ENCODE assay signal across 22 cellular contexts in the genomic region with DNA sequence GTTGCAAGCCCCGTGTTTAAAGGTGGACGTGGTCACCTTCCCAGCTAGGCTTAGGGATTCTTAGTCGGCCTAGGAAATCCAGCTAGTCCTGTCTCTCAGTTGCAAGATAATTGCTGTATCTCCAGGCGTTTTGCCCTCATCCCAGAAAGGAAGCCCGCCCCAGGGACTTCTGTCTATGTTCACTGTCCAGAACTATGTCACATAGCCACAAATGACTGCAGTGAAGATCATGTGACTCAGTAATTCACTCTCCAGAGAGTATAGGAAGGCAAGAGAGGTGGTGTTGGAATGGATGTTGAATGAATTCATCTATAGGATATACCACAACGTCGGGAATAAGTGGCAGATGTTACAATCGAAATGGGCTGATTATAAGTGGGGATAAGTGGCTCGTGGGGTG. TPM values are rescaled to one million over a fixed set of nuclear protein-coding genes. Genes with fewer than 3 reads are reported as not detected.
DNase-seq lines count a peak whose midpoint lies in the region; ATAC-seq and TF ChIP-seq lines count a peak whose summit lies in the region.
"Had no signal": no experiment of that assay in that cellular context is flagged by ENCODE, and none has a peak within 500 bp of the region (broad histone marks: within the 10 kb centered on the region; RNA-seq: fewer than 3 reads in every experiment).

No MANE protein-coding gene starts in this region.

- DNase-seq in MCF 10A (ENCODE audit: unreplicated experiment) (no peak), mammary epithelial cell (no peak), NCI-H82 (lab: John Stamatoyannopoulos, UW) (peak; percentile 66), WERI-Rb-1 (no peak), type B pancreatic cell (ENCODE audit: extremely low spot score, unreplicated experiment) (no peak), OCI-LY7 (ENCODE audit: low spot score) (no peak), NCI-H146 treated with DMSO at 0.1 percent for 48 hours (lab: John Stamatoyannopoulos, UW; ENCODE audit: unreplicated experiment) (no peak)
- DNase-seq: 8988T; CD4-positive, alpha-beta memory T cell; DMS153; DMS79; GF-D8 had no signal

- H4K20me1 ChIP-seq in mammary epithelial cell (ENCODE audit: insufficient read depth, low read length) (no peaks in the 10 kb centered on the region), OCI-LY7 (ENCODE audit: insufficient read depth, low read length) (no peaks in the 10 kb centered on the region)
- H4K20me1 ChIP-seq: BLaER1 had no signal

- no peak overlapping the region for H3K4me2 ChIP-seq in mammary epithelial cell (ENCODE audit: insufficient read depth, low read depth, low read length)
- no peak overlapping the region for H3K4me2 ChIP-seq in OCI-LY7 (ENCODE audit: low read length)
- H3K4me2 ChIP-seq: BLaER1 had no signal

- H3K9ac ChIP-seq in mammary epithelial cell (ENCODE audit: insufficient read depth, low read length) = no peak overlapping the region
- H3K9ac ChIP-seq: BLaER1 had no signal

- H3K4me1 ChIP-seq in mammary epithelial cell (ENCODE audit: insufficient read depth, low read length) = no peaks in the 10 kb centered on the region
- no peaks in the 10 kb centered on the region for H3K4me1 ChIP-seq in OCI-LY7 (ENCODE audit: insufficient read depth, low read length, poor library complexity, severe bottlenecking)
- H3K4me1 ChIP-seq: BLaER1, HAP-1 had no signal

- H3K4me1 Mint-ChIP-seq in MCF 10A (ENCODE audit: insufficient read depth, unreplicated experiment) = no peaks in the 10 kb centered on the region
- no peaks in the 10 kb centered on the region for H3K4me1 Mint-ChIP-seq in type B pancreatic cell (ENCODE audit: unreplicated experiment)
- H3K4me1 Mint-ChIP-seq: CD14-positive monocyte; CD4-positive, alpha-beta memory T cell had no signal

- H3K79me2 ChIP-seq in mammary epithelial cell (ENCODE audit: insufficient read depth, low read length) = no peaks in the 10 kb centered on the region
- no peaks in the 10 kb centered on the region for H3K79me2 ChIP-seq in OCI-LY7 (ENCODE audit: insufficient read depth, low read depth, low read length)

- no peak overlapping the region for H2AFZ ChIP-seq in mammary epithelial cell (ENCODE audit: low read depth, low read length)
- no peak overlapping the region for H2AFZ ChIP-seq in OCI-LY7 (ENCODE audit: low read length)

- H3K27ac Mint-ChIP-seq in MCF 10A (ENCODE audit: low read depth, unreplicated experiment) (peak overlapping the region; percentile 8), type B pancreatic cell (peak overlapping the region; percentile 33)
- H3K27ac Mint-ChIP-seq: CD4-positive, alpha-beta memory T cell had no signal

- H3K4me3 Mint-ChIP-seq in MCF 10A (ENCODE audit: unreplicated experiment) = no peak overlapping the region
- H3K4me3 Mint-ChIP-seq in type B pancreatic cell = no peak overlapping the region
- H3K4me3 Mint-ChIP-seq: CD14-positive monocyte; CD4-positive, alpha-beta memory T cell had no signal

- H3K9me2 ChIP-seq in OCI-LY7 (ENCODE audit: insufficient read depth, low read length) = no peaks in the 10 kb centered on the region

- BruUV-seq in MCF 10A (replicated peaks; lab: Mats Ljungman, UMichigan) (no TSS peak), mammary epithelial cell (replicated peaks; lab: Mats Ljungman, UMichigan) (no TSS peak), OCI-LY7 (replicated peaks; lab: Mats Ljungman, UMichigan) (no TSS peak)

- no peak overlapping the region for H3K4me3 ChIP-seq in mammary epithelial cell (replicated peaks in 1 of 3; ENCODE audit: insufficient read depth in 1 of 3, low read depth in 2 of 3, low read length in 3 of 3)
- no peak overlapping the region for H3K4me3 ChIP-seq in WERI-Rb-1 (ENCODE audit: low read depth, low read length)
- no peak overlapping the region for H3K4me3 ChIP-seq in OCI-LY7 (ENCODE audit: low read depth, low read length, poor library complexity, severe bottlenecking)
- H3K4me3 ChIP-seq: BLaER1, HAP-1 had no signal

- CTCF ChIA-PET in MCF 10A (lab: Yijun Ruan, JAX) (interaction anchor here (0.6 to 1.3 kb wide), 3 partner anchors 11 to 79 kb away, joined by 3 to 4 read pairs (median 4); no protein-coding TSS in a partner anchor), mammary epithelial cell (lab: Charles Lee; ENCODE audit: low non-redundant PET) (no interaction called here), OCI-LY7 (lab: Charles Lee; ENCODE audit: unreplicated experiment) (no interaction called here)

- dilution Hi-C loops in mammary epithelial cell (cut with HindIII; ENCODE audit: low sequenced_read_pairs) = no loop called here

- no peaks in the 10 kb centered on the region for H3K36me3 ChIP-seq in mammary epithelial cell (ENCODE audit: insufficient read depth, low read length)
- H3K36me3 ChIP-seq in WERI-Rb-1 = no peaks in the 10 kb centered on the region
- H3K36me3 ChIP-seq in OCI-LY7 (ENCODE audit: insufficient read depth, low read length) = no peaks in the 10 kb centered on the region
- H3K36me3 ChIP-seq: BLaER1, HAP-1 had no signal

- peaks cover 10% of the 10 kb centered on the region for H3K36me3 Mint-ChIP-seq in MCF 10A (ENCODE audit: insufficient read depth, unreplicated experiment)
- H3K36me3 Mint-ChIP-seq in type B pancreatic cell = peaks cover 3% of the 10 kb centered on the region

- no peak for ATAC-seq in HG02571 (IDR thresholded peaks at IDR 0.05; ENCODE audit: unreplicated experiment)

- in situ Hi-C loops in mammary epithelial cell (cut with MboI; ENCODE audit: low sequenced_read_pairs in 2 of 2) = no loop called here

- POLR2A ChIA-PET in MCF 10A (lab: Yijun Ruan, JAX) = interaction anchor here (0.8 kb wide), 1 partner anchor 30 kb away, joined by 3 read pairs; no protein-coding TSS in a partner anchor
- POLR2A ChIA-PET in OCI-LY7 (lab: Charles Lee) = no interaction called here

- H3K27me3 ChIP-seq in mammary epithelial cell (ENCODE audit: insufficient read depth, low read length) (no peaks in the 10 kb centered on the region), WERI-Rb-1 (ENCODE audit: insufficient read depth, low read depth, severe bottlenecking) (no peaks in the 10 kb centered on the region)
- H3K27me3 ChIP-seq: BLaER1 had no signal

- no peaks in the 10 kb centered on the region for H3K27me3 Mint-ChIP-seq in MCF 10A (ENCODE audit: insufficient read depth, unreplicated experiment)
- H3K27me3 Mint-ChIP-seq in type B pancreatic cell = no peaks in the 10 kb centered on the region
- H3K27me3 Mint-ChIP-seq: CD4-positive, alpha-beta memory T cell had no signal

- no peak for TF ChIP-seq CTCF in MCF 10A (IDR thresholded peaks at IDR 0.05; ENCODE audit: unreplicated experiment)
- no peak for TF ChIP-seq CTCF in mammary epithelial cell (conservative IDR thresholded peaks at IDR 0.05 in 1 of 2, IDR thresholded peaks at IDR 0.05 in 1 of 2; ENCODE audit: extremely low read depth in 1 of 2, insufficient read depth in 1 of 2, low read depth in 1 of 2, low read length in 2 of 2)
- no peak for TF ChIP-seq CTCF in WERI-Rb-1 (IDR thresholded peaks at IDR 0.05; ENCODE audit: low read depth, low read length)
- TF ChIP-seq CTCF in type B pancreatic cell (conservative IDR thresholded peaks at IDR 0.05) = no peak
- no peak for TF ChIP-seq CTCF in OCI-LY7 (conservative IDR thresholded peaks at IDR 0.05; ENCODE audit: low read length)

- 63% methylated on average over 9 of the region's 9 CpGs for WGBS in mammary epithelial cell (ENCODE audit: low coverage, missing lambda C conversion rate)

- H3K27ac ChIP-seq in mammary epithelial cell (ENCODE audit: insufficient read depth, low read depth, low read length) (no peak overlapping the region), WERI-Rb-1 (peak overlapping the region; percentile 26), OCI-LY7 (ENCODE audit: low read depth, low read length, poor library complexity, severe bottlenecking) (no peak overlapping the region)
- H3K27ac ChIP-seq: BLaER1, HL-60 had no signal

- intact Hi-C loops in MCF 10A (cut with micrococcal nuclease) = no loop called here
- intact Hi-C loops in mammary epithelial cell (cut with micrococcal nuclease) = no loop called here
- intact Hi-C loops in OCI-LY7 (cut with micrococcal nuclease; ENCODE audit: unreplicated experiment) = no loop called here

- H3K9me3 Mint-ChIP-seq in MCF 10A (ENCODE audit: unreplicated experiment) = no peaks in the 10 kb centered on the region
- no peaks in the 10 kb centered on the region for H3K9me3 Mint-ChIP-seq in type B pancreatic cell
- H3K9me3 Mint-ChIP-seq: CD4-positive, alpha-beta memory T cell had no signal

- H3K9me3 ChIP-seq in mammary epithelial cell (replicated peaks; ENCODE audit: insufficient read depth, low read length) (no peaks in the 10 kb centered on the region), WERI-Rb-1 (ENCODE audit: severe bottlenecking) (no peaks in the 10 kb centered on the region), OCI-LY7 (ENCODE audit: low read length) (no peaks in the 10 kb centered on the region)
- H3K9me3 ChIP-seq: BLaER1, HAP-1 had no signal

RNA-seq across cellular contexts. Expression of a gene that starts 0.3 kb away (rescaled TPM):
- not detected in 2 replicates for total RNA-seq in MCF 10A (2022)
- not detected for total RNA-seq in mammary epithelial cell
- not detected for polyA plus RNA-seq in mammary epithelial cell
- 4.5 TPM for polyA minus RNA-seq in mammary epithelial cell
- total RNA-seq in type B pancreatic cell (ENCODE audit: low replicate concordance) = 0.12 and 1.2 TPM in 2 replicates
- not detected in 2 replicates for total RNA-seq in OCI-LY7 (2014; rRNA removed; shearing (Covaris generic))
- total RNA-seq in OCI-LY7 (2022) = not detected in 2 replicates
- total RNA-seq: A673, Daoy, H4, HT1080 had no signal
- polyA plus RNA-seq: AG04450; CD14-positive monocyte; CD4-positive, alpha-beta memory T cell had no signal

RNA-seq across cellular contexts. Expression of a gene that starts 30.8 kb away (rescaled TPM):
- total RNA-seq in MCF 10A (2022) (41.2 and 44.2 TPM in 2 replicates), mammary epithelial cell (10 to 100 TPM; 26.2 to 30.2 TPM), type B pancreatic cell (ENCODE audit: low replicate concordance) (27.8 and 38.9 TPM in 2 replicates), OCI-LY7 (2022) (37.9 and 47.3 TPM in 2 replicates)
- 13.5 TPM for polyA plus RNA-seq in mammary epithelial cell
- polyA minus RNA-seq in mammary epithelial cell = 42.2 TPM
- 15.5 and 19.6 TPM in 2 replicates for total RNA-seq in OCI-LY7 (2014; rRNA removed; shearing (Covaris generic))

RNA-seq across cellular contexts. Expression of a gene that starts 50.2 kb away (rescaled TPM):
- total RNA-seq in MCF 10A (2022) (12.4 and 12.6 TPM in 2 replicates), mammary epithelial cell (10 to 100 TPM; 14.4 to 24.2 TPM), type B pancreatic cell (ENCODE audit: low replicate concordance) (19.7 and 22.2 TPM in 2 replicates), OCI-LY7 (2022) (36.0 and 47.4 TPM in 2 replicates)
- 8.0 TPM for polyA plus RNA-seq in mammary epithelial cell
- 5.2 TPM for polyA minus RNA-seq in mammary epithelial cell
- 28.3 and 28.7 TPM in 2 replicates for total RNA-seq in OCI-LY7 (2014; rRNA removed; shearing (Covaris generic))

RNA-seq across cellular contexts. Expression of a gene that starts 50.5 kb away (rescaled TPM):
- total RNA-seq in MCF 10A (2022) (10.4 and 10.7 TPM in 2 replicates), mammary epithelial cell (1 to 10 TPM; 9.0 to 9.8 TPM), type B pancreatic cell (ENCODE audit: low replicate concordance) (14.4 and 17.0 TPM in 2 replicates), OCI-LY7 (2022) (15.1 and 15.7 TPM in 2 replicates)
- 4.1 TPM for polyA plus RNA-seq in mammary epithelial cell
- 3.4 TPM for polyA minus RNA-seq in mammary epithelial cell
- total RNA-seq in OCI-LY7 (2014; rRNA removed; shearing (Covaris generic)) = 7.7 and 10.7 TPM in 2 replicates
